Comparison of ENCODE assay signal across 14 cellular contexts in the genomic region with DNA sequence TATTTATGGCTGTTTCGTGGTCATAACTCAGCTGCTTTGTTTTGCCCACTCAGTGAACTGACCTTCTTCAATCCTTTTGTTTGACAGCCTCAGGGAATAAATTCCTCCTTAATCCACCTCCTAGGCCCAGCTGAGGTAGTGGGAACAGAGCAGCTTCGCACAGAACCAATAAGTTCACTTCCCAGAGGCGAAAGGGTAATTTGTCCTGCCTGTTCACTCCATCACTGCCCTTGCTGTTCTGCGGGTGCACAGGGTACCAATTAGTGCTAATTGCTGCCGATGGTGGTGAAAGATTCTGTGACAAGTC.
A peak's percentile ranks its signal among the peaks of the same experiment; 100 is the strongest.
DNase-seq lines count a peak whose midpoint lies in the region; ATAC-seq and TF ChIP-seq lines count a peak whose summit lies in the region.
"Had no signal": no experiment of that assay in that cellular context is flagged by ENCODE, and none has a peak within 500 bp of the region (broad histone marks: within the 10 kb centered on the region; RNA-seq: fewer than 3 reads in every experiment).

No MANE protein-coding gene starts in this region.

- peak overlapping the region; percentile 18 for H3K27ac ChIP-seq in endodermal cell (ENCODE audit: low read depth, low read length)
- no peak overlapping the region for H3K27ac ChIP-seq in neural progenitor cell
- H3K27ac ChIP-seq: C4-2B had no signal

- peak overlapping the region; percentile 43 for H2AFZ ChIP-seq in neural progenitor cell (replicated peaks)

- H3K4me3 Mint-ChIP-seq in endodermal cell: no peak overlapping the region
- H3K4me3 Mint-ChIP-seq in neural progenitor cell: no peak overlapping the region
- H3K4me3 Mint-ChIP-seq: HFFc6 had no signal

- no peaks in the 10 kb centered on the region for H3K79me2 ChIP-seq in neural progenitor cell (ENCODE audit: low read depth)

- H3K4me3 ChIP-seq in endodermal cell (ENCODE audit: low read length): no peak overlapping the region
- no peak overlapping the region for H3K4me3 ChIP-seq in neural progenitor cell

- no peak overlapping the region for H3K27ac Mint-ChIP-seq in endodermal cell
- H3K27ac Mint-ChIP-seq in neural progenitor cell: no peak overlapping the region
- H3K27ac Mint-ChIP-seq: HFFc6 had no signal

- peak; percentile 76 for DNase-seq in ELF-1 (ENCODE audit: low read depth, low spot score)
- DNase-seq in NCI-H69 (lab: John Stamatoyannopoulos, UW): peak; percentile 44
- no peak for DNase-seq in endodermal cell
- DNase-seq in neural progenitor cell (ENCODE audit: low spot score): peak; percentile 16
- no peak for DNase-seq in SK-N-DZ (ENCODE audit: low spot score)
- DNase-seq in NK-92 (lab: John Stamatoyannopoulos, UW; ENCODE audit: unreplicated experiment): no peak
- DNase-seq: HFFc6, NCI-H2029, NCI-H774, Right ventricle myocardium superior had no signal

- ATAC-seq in HG03097 (IDR thresholded peaks at IDR 0.05; ENCODE audit: low FRiP score, unreplicated experiment): no peak
- ATAC-seq: Panc1, SK-N-SH treated with all-trans-retinoic acid at 6 μM for 48 hours had no signal

- H3K27me3 Mint-ChIP-seq in endodermal cell (ENCODE audit: insufficient read depth) (no peaks in the 10 kb centered on the region), neural progenitor cell (ENCODE audit: insufficient read depth, low read depth) (peaks cover 6% of the 10 kb centered on the region)

- H3K4me2 ChIP-seq in neural progenitor cell: no peak overlapping the region

- H4K20me1 ChIP-seq in neural progenitor cell (ENCODE audit: low read depth): no peaks in the 10 kb centered on the region

- no peak for TF ChIP-seq CTCF in endodermal cell (conservative IDR thresholded peaks at IDR 0.05)
- TF ChIP-seq CTCF in neural progenitor cell (IDR thresholded peaks at IDR 0.05): no peak

- no peaks in the 10 kb centered on the region for H3K36me3 Mint-ChIP-seq in endodermal cell (ENCODE audit: low read depth)
- H3K36me3 Mint-ChIP-seq in neural progenitor cell: no peaks in the 10 kb centered on the region

- H3K4me1 Mint-ChIP-seq in endodermal cell: no peaks in the 10 kb centered on the region
- H3K4me1 Mint-ChIP-seq in neural progenitor cell: peaks cover 25% of the 10 kb centered on the region

- no peak overlapping the region for H3K9ac ChIP-seq in endodermal cell (ENCODE audit: extremely low read depth, low read length, poor library complexity, severe bottlenecking)
- no peak overlapping the region for H3K9ac ChIP-seq in neural progenitor cell

- H3K9me3 Mint-ChIP-seq in endodermal cell: peaks cover 6% of the 10 kb centered on the region
- peaks cover 8% of the 10 kb centered on the region for H3K9me3 Mint-ChIP-seq in neural progenitor cell
- H3K9me3 Mint-ChIP-seq: HFFc6 had no signal

- H3K9me3 ChIP-seq in endodermal cell (ENCODE audit: control insufficient read depth, low read length): peaks cover 11% of the 10 kb centered on the region
- peaks cover 3% of the 10 kb centered on the region for H3K9me3 ChIP-seq in neural progenitor cell (ENCODE audit: low read depth)

- H3K36me3 ChIP-seq in endodermal cell (ENCODE audit: control insufficient read depth, insufficient read depth, low read length) (no peaks in the 10 kb centered on the region), neural progenitor cell (no peaks in the 10 kb centered on the region)

- peaks cover 4% of the 10 kb centered on the region for H3F3A ChIP-seq in neural progenitor cell (ENCODE audit: low read depth)

- H3K27me3 ChIP-seq in endodermal cell (ENCODE audit: control insufficient read depth, insufficient read depth, low read length, poor library complexity, severe bottlenecking): no peaks in the 10 kb centered on the region
- no peaks in the 10 kb centered on the region for H3K27me3 ChIP-seq in neural progenitor cell

- H3K4me1 ChIP-seq in endodermal cell (ENCODE audit: control insufficient read depth, insufficient read depth, low read length) (no peaks in the 10 kb centered on the region), neural progenitor cell (peaks cover 14% of the 10 kb centered on the region)

- WGBS in endodermal cell (ENCODE audit: insufficient coverage in 1 of 2, insufficient read length in 1 of 2), 2 experiments: 88% methylated on average over 5 of the region's 5 CpGs; no CpG with 5 or more reads in 1 of the 2 experiments

Comparison
In these comparisons a context has a peak if more than half of its experiments do, and no peak if none do; other contexts are left out.
1. DNase-seq: peak in ELF-1 (single experiment), NCI-H69 (single experiment) and neural progenitor cell (single experiment); none in endodermal cell (single experiment), SK-N-DZ (single experiment) and NK-92 (single experiment).